8 cellular contexts compared by ENCODE assay signal in genomic region chr19:41226053-41226873, GRCh38. TPM values are rescaled to one million over a fixed set of nuclear protein-coding genes. Genes with fewer than 3 reads are reported as not detected.
DNase-seq lines count a peak whose midpoint lies in the region; FAIRE-seq and TF ChIP-seq lines count a peak whose summit lies in the region.

No MANE protein-coding gene starts in this region.

- peaks cover 11% of the 10 kb centered on the region for H3K79me2 ChIP-seq in keratinocyte (ENCODE audit: control insufficient read depth, insufficient read depth, low read length)
- H3K79me2 ChIP-seq in smooth muscle cell (ENCODE audit: low read depth) = peaks cover 3% of the 10 kb centered on the region

- H3K27me3 ChIP-seq in HAP-1 (ENCODE audit: low read depth) (peaks cover 1% of the 10 kb centered on the region; the same call in 1 of the 2 replicates), WERI-Rb-1 (ENCODE audit: insufficient read depth, low read depth, severe bottlenecking) (no peaks in the 10 kb centered on the region), keratinocyte (ENCODE audit: control insufficient read depth, extremely low read depth, insufficient read depth, low read length) (no peaks in the 10 kb centered on the region), smooth muscle cell (ENCODE audit: low read depth) (no peaks in the 10 kb centered on the region)

- H4K20me1 ChIP-seq in keratinocyte (ENCODE audit: control insufficient read depth, extremely low read depth, insufficient read depth, low read length) = no peaks in the 10 kb centered on the region
- no peaks in the 10 kb centered on the region for H4K20me1 ChIP-seq in smooth muscle cell (ENCODE audit: low read depth)

- no peak for FAIRE-seq in keratinocyte (lab: Jason Lieb, UNC)

- 14% methylated on average over 36 of the region's 67 CpGs for WGBS in smooth muscle cell (ENCODE audit: low lambda C conversion rate)

- H3K4me1 ChIP-seq in HAP-1 (peaks cover 11% of the 10 kb centered on the region), keratinocyte (ENCODE audit: control insufficient read depth, extremely low read depth, insufficient read depth, low read length) (peaks cover 47% of the 10 kb centered on the region), smooth muscle cell (ENCODE audit: low read depth) (peaks cover 17% of the 10 kb centered on the region)

- peaks cover 6% of the 10 kb centered on the region for H3K9me1 ChIP-seq in keratinocyte (ENCODE audit: control insufficient read depth, extremely low read depth, insufficient read depth, low read length)

- H3K4me3 ChIP-seq in HAP-1 (peak overlapping the region; percentile 24), WERI-Rb-1 (ENCODE audit: low read depth, low read length) (peak overlapping the region; percentile 53), keratinocyte (ENCODE audit: control insufficient read depth in 2 of 3, extremely low read depth in 1 of 3, insufficient read depth in 2 of 3, low read depth in 1 of 3, low read length in 3 of 3) (peak overlapping the region; percentile 18 to 55 (median 32)), smooth muscle cell (peak overlapping the region; percentile 43)

- in situ Hi-C loops in HAP-1 (cut with MboI; ENCODE audit: low sequenced_read_pairs) = no loop called here

- H3K9me3 ChIP-seq in HAP-1 (no peaks in the 10 kb centered on the region), WERI-Rb-1 (ENCODE audit: severe bottlenecking) (no peaks in the 10 kb centered on the region), keratinocyte (ENCODE audit: control insufficient read depth, low read depth, low read length) (no peaks in the 10 kb centered on the region), smooth muscle cell (replicated peaks; ENCODE audit: low read depth) (no peaks in the 10 kb centered on the region)

- H3K27ac ChIP-seq in WERI-Rb-1 (peak overlapping the region; percentile 58), caudate nucleus (ENCODE audit: low read depth, low read length) (peak overlapping the region; percentile 4), keratinocyte (ENCODE audit: control insufficient read depth, insufficient read depth, low read length) (peak overlapping the region; percentile 96), smooth muscle cell (ENCODE audit: low read depth) (peak overlapping the region; percentile 99)

- H3K36me3 ChIP-seq in HAP-1 (replicated peaks) (no peaks in the 10 kb centered on the region), WERI-Rb-1 (no peaks in the 10 kb centered on the region), keratinocyte (ENCODE audit: control insufficient read depth in 2 of 2, extremely low read depth in 1 of 2, insufficient read depth in 2 of 2, low read length in 2 of 2) (peaks cover 1 to 39% of the 10 kb centered on the region in 2 experiments), smooth muscle cell (ENCODE audit: low read depth) (no peaks in the 10 kb centered on the region)

- TF ChIP-seq CTCF in WERI-Rb-1 (IDR thresholded peaks at IDR 0.05; ENCODE audit: low read depth, low read length) (no peak), keratinocyte (optimal IDR thresholded peaks at IDR 0.05 in 1 of 3, IDR thresholded peaks at IDR 0.05 in 1 of 3, conservative IDR thresholded peaks at IDR 0.05 in 1 of 3; ENCODE audit: extremely low read depth in 1 of 3, insufficient read depth in 2 of 3, low read length in 3 of 3) (no peak), smooth muscle cell (IDR thresholded peaks at IDR 0.05; ENCODE audit: borderline replicate concordance, insufficient read depth, poor library complexity, severe bottlenecking) (no peak)

- H3K4me2 ChIP-seq in keratinocyte (ENCODE audit: control insufficient read depth, extremely low read depth, insufficient read depth, low read depth, low read length) = peak overlapping the region; percentile 82
- peak overlapping the region; percentile 82 for H3K4me2 ChIP-seq in smooth muscle cell

- H3F3A ChIP-seq in smooth muscle cell (ENCODE audit: low read depth) = peaks cover 18% of the 10 kb centered on the region

- H2AFZ ChIP-seq in keratinocyte (ENCODE audit: control insufficient read depth, low read length) (peak overlapping the region; percentile 59), smooth muscle cell (ENCODE audit: low read depth) (no peak overlapping the region)

- DNase-seq in HAP-1 (ENCODE audit: low spot score in 2 of 2) (peak in 1 of 2 experiments; percentile 67), WERI-Rb-1 (peak; percentile 65), caudate nucleus (lab: John Stamatoyannopoulos, UW) (peak in 22 of 61 donors; percentile 2 to 63 (median 26)), keratinocyte (ENCODE audit: low read depth, low spot score) (no peak), smooth muscle cell (lab: John Stamatoyannopoulos, UW; ENCODE audit: unreplicated experiment) (peak; percentile 89), NCI-H2196 (lab: John Stamatoyannopoulos, UW; ENCODE audit: unreplicated experiment) (no peak), NCI-H2081 (lab: John Stamatoyannopoulos, UW) (no peak), NCI-H2171 treated with DMSO at 0.1 percent for 48 hours (lab: John Stamatoyannopoulos, UW) (no peak)

- peak overlapping the region; percentile 83 for H3K9ac ChIP-seq in keratinocyte (ENCODE audit: control insufficient read depth, extremely low read depth, insufficient read depth, low read length)
- peak overlapping the region; percentile 94 for H3K9ac ChIP-seq in smooth muscle cell (ENCODE audit: low read depth)

- dilution Hi-C loops in keratinocyte (cut with MboI; ENCODE audit: extremely low pct_ligation_motif_present, low sequenced_read_pairs) = no loop called here

RNA-seq across cellular contexts. Expression of gene AXL, which starts 7.2 kb away (rescaled TPM):
- polyA plus RNA-seq in keratinocyte = 12.2 to 36.3 TPM (median 21.7 TPM) in 3 replicates
- polyA plus RNA-seq in keratinocyte (2011; ENCODE audit: low read depth) = 1.4 TPM
- 12.9 and 14.2 TPM in 2 replicates for polyA plus RNA-seq in keratinocyte (2011; cell fraction: cytosol; rRNA removed)
- 26.3 and 27.8 TPM in 2 replicates for polyA plus RNA-seq in keratinocyte (2011; cell fraction: nucleus; rRNA removed)
- polyA plus RNA-seq in keratinocyte (2012; ENCODE audit: low replicate concordance) = 4.2 and 64.1 TPM in 2 replicates
- polyA minus RNA-seq in keratinocyte = 78.0 to 529 TPM (median 129 TPM) in 3 replicates
- polyA minus RNA-seq in keratinocyte (2011; cell fraction: cytosol; rRNA and poly(A)+ RNA removed) = 74.2 TPM
- 55.4 and 65.7 TPM in 2 replicates for polyA minus RNA-seq in keratinocyte (2011; cell fraction: nucleus; rRNA and poly(A)+ RNA removed)
- 71.2 and 76.8 TPM in 2 replicates for total RNA-seq in smooth muscle cell
- 16.9 and 27.0 TPM in 2 replicates for polyA plus RNA-seq in smooth muscle cell

RNA-seq across cellular contexts. Expression of gene CYP2S1, which starts 33.2 kb away (rescaled TPM):
- 4.9 to 5.8 TPM (median 4.9 TPM) in 3 replicates for polyA plus RNA-seq in keratinocyte
- 5.9 TPM for polyA plus RNA-seq in keratinocyte (2011; ENCODE audit: low read depth)
- 7.2 and 11.2 TPM in 2 replicates for polyA plus RNA-seq in keratinocyte (2011; cell fraction: cytosol; rRNA removed)
- polyA plus RNA-seq in keratinocyte (2011; cell fraction: nucleus; rRNA removed) = 21.7 and 31.2 TPM in 2 replicates
- 13.9 and 18.7 TPM in 2 replicates for polyA plus RNA-seq in keratinocyte (2012; ENCODE audit: low replicate concordance)
- polyA minus RNA-seq in keratinocyte = 6.4 to 48.4 TPM (median 6.9 TPM) in 3 replicates
- 12.7 TPM for polyA minus RNA-seq in keratinocyte (2011; cell fraction: cytosol; rRNA and poly(A)+ RNA removed)
- 21.4 and 24.2 TPM in 2 replicates for polyA minus RNA-seq in keratinocyte (2011; cell fraction: nucleus; rRNA and poly(A)+ RNA removed)
- 0.18 and 0.63 TPM in 2 replicates for total RNA-seq in smooth muscle cell
- 1.8 and 6.1 TPM in 2 replicates for polyA plus RNA-seq in smooth muscle cell

RNA-seq across cellular contexts. Expression of gene HNRNPUL1, which starts 37.9 kb away (rescaled TPM):
- 21.1 to 48.3 TPM (median 40.2 TPM) in 3 replicates for polyA plus RNA-seq in keratinocyte
- 36.4 TPM for polyA plus RNA-seq in keratinocyte (2011; ENCODE audit: low read depth)
- polyA plus RNA-seq in keratinocyte (2011; cell fraction: cytosol; rRNA removed) = 24.8 and 36.4 TPM in 2 replicates
- polyA plus RNA-seq in keratinocyte (2011; cell fraction: nucleus; rRNA removed) = 49.5 and 56.5 TPM in 2 replicates
- polyA plus RNA-seq in keratinocyte (2012; ENCODE audit: low replicate concordance) = 47.9 and 119 TPM in 2 replicates
- 34.9 to 90.5 TPM (median 43.5 TPM) in 3 replicates for polyA minus RNA-seq in keratinocyte
- 36.6 TPM for polyA minus RNA-seq in keratinocyte (2011; cell fraction: cytosol; rRNA and poly(A)+ RNA removed)
- 25.3 and 44.1 TPM in 2 replicates for polyA minus RNA-seq in keratinocyte (2011; cell fraction: nucleus; rRNA and poly(A)+ RNA removed)
- 78.6 and 101 TPM in 2 replicates for total RNA-seq in smooth muscle cell
- polyA plus RNA-seq in smooth muscle cell = 121 and 125 TPM in 2 replicates

Comparison
In these comparisons a context has a peak if more than half of its experiments do, and no peak if none do; other contexts are left out.
1. DNase-seq: peak in WERI-Rb-1 (single experiment) and smooth muscle cell (single experiment); none in keratinocyte (single experiment), NCI-H2196 (single experiment), NCI-H2081 (0 of 2) and NCI-H2171 treated with DMSO at 0.1 percent for 48 hours (single experiment).
2. H3K27ac ChIP-seq: peak in every context shown above with its lines; median percentile 99 in smooth muscle cell; 96 in keratinocyte; 58 in WERI-Rb-1; 4 in caudate nucleus.
3. Peak in every context shown above with its lines, with median percentiles within 50 percentile points of each other: H3K4me3 ChIP-seq.